Comparison of ENCODE assay signal across 9 cellular contexts in the genomic region with DNA sequence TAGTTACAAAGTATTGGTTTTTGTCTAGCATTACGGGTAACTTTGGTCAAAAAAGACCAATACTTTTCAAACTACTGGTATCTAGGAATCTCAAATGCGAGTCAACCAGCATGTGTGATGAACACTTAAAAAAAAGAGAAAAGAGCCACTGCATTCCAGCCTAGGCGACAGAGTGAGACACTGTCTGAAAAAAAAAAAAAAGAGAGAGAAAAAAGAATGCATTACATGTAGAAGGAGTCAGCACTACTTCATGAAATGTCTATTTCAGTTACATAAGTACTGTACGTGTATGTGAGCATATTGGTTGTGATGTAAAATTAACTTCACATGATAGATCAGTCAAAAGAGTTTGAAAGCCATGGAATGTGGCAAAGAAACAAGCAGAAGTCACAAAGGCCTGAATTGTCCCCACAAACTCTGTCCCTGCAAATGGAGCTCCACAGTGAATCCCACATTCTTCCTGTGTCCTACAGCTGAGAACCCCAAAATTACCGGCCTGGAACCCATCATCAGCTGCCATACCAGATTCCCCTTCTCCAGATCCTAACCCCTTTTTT. TPM values are rescaled to one million over a fixed set of nuclear protein-coding genes. Genes with fewer than 3 reads are reported as not detected.
DNase-seq lines count a peak whose midpoint lies in the region; ATAC-seq and TF ChIP-seq lines count a peak whose summit lies in the region.
"Had no signal": no experiment of that assay in that cellular context is flagged by ENCODE, and none has a peak within 500 bp of the region (broad histone marks: within the 10 kb centered on the region; RNA-seq: fewer than 3 reads in every experiment).

No MANE protein-coding gene starts in this region.

- H3K36me3 ChIP-seq in rectal smooth muscle tissue (ENCODE audit: control insufficient read depth, insufficient read depth, low read length), result no peaks in the 10 kb centered on the region

- H3K27me3 ChIP-seq in rectal smooth muscle tissue (ENCODE audit: control insufficient read depth, insufficient read depth, low read length), result no peaks in the 10 kb centered on the region

- peaks cover 3% of the 10 kb centered on the region for H3K4me1 ChIP-seq in rectal smooth muscle tissue (ENCODE audit: control insufficient read depth, insufficient read depth, low read length)

- ATAC-seq in GM21528 (IDR thresholded peaks at IDR 0.05; ENCODE audit: low FRiP score, unreplicated experiment), result no peak
- no peak for ATAC-seq in GM18907 (IDR thresholded peaks at IDR 0.05; ENCODE audit: unreplicated experiment)

- peak; percentile 10 for DNase-seq in ELR (ENCODE audit: low read depth)
- DNase-seq in RKO (ENCODE audit: low spot score), result peak; percentile 45
- DNase-seq in fibroblast of the aortic adventitia (ENCODE audit: low read depth), result no peak
- no peak for DNase-seq in NCI-H146 treated with DMSO at 0.1 percent for 48 hours (lab: John Stamatoyannopoulos, UW; ENCODE audit: unreplicated experiment)
- DNase-seq in OCI-M2 (lab: John Stamatoyannopoulos, UW; ENCODE audit: unreplicated experiment), result no peak

- no peak for TF ChIP-seq CTCF in fibroblast of the aortic adventitia (IDR thresholded peaks at IDR 0.05; ENCODE audit: insufficient read depth, low read length)

- H3K4me3 ChIP-seq in fibroblast of the aortic adventitia (ENCODE audit: low read depth, low read length) (peak overlapping the region; percentile 83), rectal smooth muscle tissue (ENCODE audit: low read length) (peak overlapping the region; percentile 51)

- no peak overlapping the region for H3K27ac ChIP-seq in rectal smooth muscle tissue (ENCODE audit: low read depth, low read length)
- H3K27ac ChIP-seq: epithelial cell of prostate had no signal

- no peak overlapping the region for H3K9ac ChIP-seq in rectal smooth muscle tissue (ENCODE audit: low read length)

RNA-seq across cellular contexts. Expression of gene DENND11, which starts 1.6 kb away (rescaled TPM):
- 7.6 and 10.2 TPM in 2 replicates for total RNA-seq in fibroblast of the aortic adventitia (ENCODE audit: low replicate concordance)

RNA-seq across cellular contexts. Expression of gene WEE2, which starts 7.8 kb away (rescaled TPM):
- total RNA-seq in fibroblast of the aortic adventitia (ENCODE audit: low replicate concordance), result under 0.01 TPM in 1 of 2 replicates, not detected in the other

RNA-seq across cellular contexts. Expression of gene SSBP1, which starts 37.8 kb away (rescaled TPM):
- total RNA-seq in fibroblast of the aortic adventitia (ENCODE audit: low replicate concordance), result 122 and 148 TPM in 2 replicates

Comparison
In these comparisons a context has a peak if more than half of its experiments do, and no peak if none do; other contexts are left out.
1. DNase-seq: peak in ELR (single experiment) and RKO (single experiment); none in fibroblast of the aortic adventitia (single experiment), NCI-H146 treated with DMSO at 0.1 percent for 48 hours (single experiment) and OCI-M2 (single experiment).